ENCODE assay signal across 12 cellular contexts in genomic region chr20:23257106-23257761, GRCh38.
A peak's percentile ranks its signal among the peaks of the same experiment; 100 is the strongest.
DNase-seq lines count a peak whose midpoint lies in the region; ATAC-seq, FAIRE-seq and TF ChIP-seq lines count a peak whose summit lies in the region.
"Had no signal": no experiment of that assay in that cellular context is flagged by ENCODE, and none has a peak within 500 bp of the region (broad histone marks: within the 10 kb centered on the region; RNA-seq: fewer than 3 reads in every experiment).

No MANE protein-coding gene starts in this region.

- no peak for TF ChIP-seq RAD21 in K562 (CRISPR knock-in tag; conservative IDR thresholded peaks at IDR 0.05 in 1 of 2, IDR thresholded peaks at IDR 0.05 in 1 of 2)

- ATAC-seq in K562 = no peak
- ATAC-seq: naive thymus-derived CD4-positive, alpha-beta T cell had no signal

- POLR2A ChIA-PET in K562 (lab: Yijun Ruan, JAX) = interaction anchor here (0.6 kb wide), 1 partner anchor 41 kb away, joined by 4 read pairs; no protein-coding TSS in a partner anchor

- CTCF ChIA-PET in K562 (lab: Yijun Ruan, JAX; ENCODE audit: low intra/inter-chr PET ratio) = no interaction called here

- peak overlapping the region; percentile 74 for H3K27ac Mint-ChIP-seq in HFFc6
- H3K27ac Mint-ChIP-seq: naive thymus-derived CD4-positive, alpha-beta T cell had no signal

- no peak overlapping the region for H3K4me3 ChIP-seq in K562
- H3K4me3 ChIP-seq in spleen = no peak overlapping the region
- H3K4me3 ChIP-seq: HAP-1 had no signal

- no peaks in the 10 kb centered on the region for H3K9me1 ChIP-seq in K562 (ENCODE audit: control insufficient read depth, insufficient read depth, low read length)

- H3K36me3 Mint-ChIP-seq in HFFc6 (ENCODE audit: low read depth) = no peaks in the 10 kb centered on the region
- H3K36me3 Mint-ChIP-seq: naive thymus-derived CD4-positive, alpha-beta T cell had no signal

- H3K9me3 Mint-ChIP-seq in HFFc6 = no peaks in the 10 kb centered on the region
- H3K9me3 Mint-ChIP-seq: naive thymus-derived CD4-positive, alpha-beta T cell had no signal

- no peak overlapping the region for H3K4me2 ChIP-seq in K562 (ENCODE audit: insufficient read depth, low read length)

- H3K4me1 ChIP-seq in K562 (replicated peaks in 1 of 2; ENCODE audit: control insufficient read depth in 2 of 2, insufficient read depth in 2 of 2, low read length in 2 of 2) (no peaks in the 10 kb centered on the region; a peak in 1 of 5 replicates), spleen (peaks cover 0 to 34% (median 21%) of the 10 kb centered on the region in 6 donors)
- H3K4me1 ChIP-seq: HAP-1 had no signal

- H3K79me2 ChIP-seq in K562 (ENCODE audit: control insufficient read depth, insufficient read depth, low read length) = no peaks in the 10 kb centered on the region

- TF ChIP-seq CTCF in HFFc6 (IDR thresholded peaks at IDR 0.05) (no peak), K562 (IDR thresholded peaks at IDR 0.05 in 2 of 3, conservative IDR thresholded peaks at IDR 0.05 in 1 of 3; ENCODE audit: insufficient read depth in 2 of 3, low read depth in 1 of 3, low read length in 3 of 3) (no peak), spleen (IDR thresholded peaks at IDR 0.05 in 8 of 11, conservative IDR thresholded peaks at IDR 0.05 in 3 of 11) (no peak)

- H3K27me3 ChIP-seq in K562 (ENCODE audit: control insufficient read depth in 2 of 2, insufficient read depth in 2 of 2, low read length in 2 of 2) = peaks cover 0 to 20% of the 10 kb centered on the region in 2 experiments; a peak in 3 of 5 replicates
- H3K27me3 ChIP-seq in spleen (replicated peaks in 1 of 7) = peaks cover 0 to 14% (median 0%) of the 10 kb centered on the region in 7 donors

- in situ Hi-C loops in K562 (cut with MboI) (no loop called here), KBM-7 (cut with MboI; ENCODE audit: low pct_unique_long_range_greater_than_20kb, low sequenced_read_pairs) (no loop called here)

- H3K9me3 ChIP-seq in K562 (replicated peaks; ENCODE audit: control insufficient read depth, insufficient read depth, low read depth, low read length) = no peaks in the 10 kb centered on the region
- H3K9me3 ChIP-seq in spleen = no peaks in the 10 kb centered on the region
- H3K9me3 ChIP-seq: HAP-1 had no signal

- H3K27me3 Mint-ChIP-seq in HFFc6 (ENCODE audit: insufficient read depth) = peaks cover 13% of the 10 kb centered on the region

- H3K4me1 Mint-ChIP-seq in HFFc6 (ENCODE audit: low read depth) = peaks cover 47% of the 10 kb centered on the region

- 11% methylated on average over 6 of the region's 12 CpGs for WGBS in K562 (ENCODE audit: insufficient coverage, low coverage, missing lambda C conversion rate)
- WGBS in spleen, 5 donors = 33 to 52% (median 46%) methylated on average over 11 to 12 of the region's 12 CpGs

- no peak overlapping the region for H3K9ac ChIP-seq in K562 (ENCODE audit: insufficient read depth in 1 of 2, low read depth in 2 of 2, low read length in 2 of 2)

- no peak overlapping the region for H3K27ac ChIP-seq in K562 (ENCODE audit: extremely low read depth, low read depth, low read length)
- peak overlapping the region in 6 of 8 donors; percentile 4 to 76 (median 58) for H3K27ac ChIP-seq in spleen

- DNase-seq in HFFc6 (no peak), K562 (ENCODE audit: extremely low read depth in 1 of 4, low spot score in 3 of 4) (no peak), iris pigment epithelial cell (ENCODE audit: low read depth) (peak; percentile 76), spleen (no peak), NCI-H2171 (lab: John Stamatoyannopoulos, UW) (no peak), DMS53 treated with DMSO at 0.1 percent for 48 hours (lab: John Stamatoyannopoulos, UW; ENCODE audit: unreplicated experiment) (no peak), KBM-7 (no peak), NCI-H2029 (lab: John Stamatoyannopoulos, UW) (no peak)
- DNase-seq: naive thymus-derived CD4-positive, alpha-beta T cell had no signal

- TF ChIP-seq EP300 in K562 (IDR thresholded peaks at IDR 0.05; ENCODE audit: low read length) = no peak

- H3K4me3 Mint-ChIP-seq in HFFc6 = peak overlapping the region; percentile 34; the same call in 1 of the 2 replicates
- H3K4me3 Mint-ChIP-seq: naive thymus-derived CD4-positive, alpha-beta T cell had no signal

- intact Hi-C loops in K562 (cut with micrococcal nuclease) = no loop called here
- intact Hi-C loops in spleen (cut with DNase I; ENCODE audit: low total_unique reads) = no loop called here

- no TSS peak for BruUV-seq in K562 (replicated peaks; lab: Mats Ljungman, UMichigan)

- H2AFZ ChIP-seq in K562 (ENCODE audit: low read depth, low read length) = no peak overlapping the region

- H3K36me3 ChIP-seq in K562 (ENCODE audit: control insufficient read depth, insufficient read depth, low read length) (no peaks in the 10 kb centered on the region), spleen (no peaks in the 10 kb centered on the region)
- H3K36me3 ChIP-seq: HAP-1 had no signal

- no peak for TF ChIP-seq POLR2A in K562 (conservative IDR thresholded peaks at IDR 0.05)
- no peak for TF ChIP-seq POLR2A in spleen (IDR thresholded peaks at IDR 0.05)

- 0 out of 2 replicates have a peak, but pooled peaks cover 3% of the 10 kb centered on the region for H4K20me1 ChIP-seq in K562 (replicated peaks; ENCODE audit: control insufficient read depth, insufficient read depth, low read length)

- FAIRE-seq in K562 (lab: Jason Lieb, UNC) = no peak
- FAIRE-seq: endometrium, GM19239 had no signal

TF ChIP-seq in K562, 482 proteins besides CTCF, POLR2A, EP300 and RAD21 (continues in another document):
- TF ChIP-seq KHSRP (IDR thresholded peaks at IDR 0.05) (no peak), CHD2 (IDR thresholded peaks at IDR 0.05; ENCODE audit: low read depth, low read length) (no peak), PKNOX1 (IDR thresholded peaks at IDR 0.05) (peak; percentile 40), C11orf30 (IDR thresholded peaks at IDR 0.05; ENCODE audit: low read depth) (peak; percentile 59; the same call in 1 of the 2 replicates), NELFE (IDR thresholded peaks at IDR 0.05; ENCODE audit: insufficient read depth, insufficient read length) (no peak), POLR2B (IDR thresholded peaks at IDR 0.05; ENCODE audit: low read depth, partially characterized antibody) (no peak), ZNF77 (CRISPR knock-in tag; IDR thresholded peaks at IDR 0.05) (no peak), HES1 (IDR thresholded peaks at IDR 0.05; ENCODE audit: low read depth) (no peak), TRIM28 (IDR thresholded peaks at IDR 0.05) (no peak), ELK3 (CRISPR knock-in tag; IDR thresholded peaks at IDR 0.05) (no peak)
- TF ChIP-seq, protein P1, sequence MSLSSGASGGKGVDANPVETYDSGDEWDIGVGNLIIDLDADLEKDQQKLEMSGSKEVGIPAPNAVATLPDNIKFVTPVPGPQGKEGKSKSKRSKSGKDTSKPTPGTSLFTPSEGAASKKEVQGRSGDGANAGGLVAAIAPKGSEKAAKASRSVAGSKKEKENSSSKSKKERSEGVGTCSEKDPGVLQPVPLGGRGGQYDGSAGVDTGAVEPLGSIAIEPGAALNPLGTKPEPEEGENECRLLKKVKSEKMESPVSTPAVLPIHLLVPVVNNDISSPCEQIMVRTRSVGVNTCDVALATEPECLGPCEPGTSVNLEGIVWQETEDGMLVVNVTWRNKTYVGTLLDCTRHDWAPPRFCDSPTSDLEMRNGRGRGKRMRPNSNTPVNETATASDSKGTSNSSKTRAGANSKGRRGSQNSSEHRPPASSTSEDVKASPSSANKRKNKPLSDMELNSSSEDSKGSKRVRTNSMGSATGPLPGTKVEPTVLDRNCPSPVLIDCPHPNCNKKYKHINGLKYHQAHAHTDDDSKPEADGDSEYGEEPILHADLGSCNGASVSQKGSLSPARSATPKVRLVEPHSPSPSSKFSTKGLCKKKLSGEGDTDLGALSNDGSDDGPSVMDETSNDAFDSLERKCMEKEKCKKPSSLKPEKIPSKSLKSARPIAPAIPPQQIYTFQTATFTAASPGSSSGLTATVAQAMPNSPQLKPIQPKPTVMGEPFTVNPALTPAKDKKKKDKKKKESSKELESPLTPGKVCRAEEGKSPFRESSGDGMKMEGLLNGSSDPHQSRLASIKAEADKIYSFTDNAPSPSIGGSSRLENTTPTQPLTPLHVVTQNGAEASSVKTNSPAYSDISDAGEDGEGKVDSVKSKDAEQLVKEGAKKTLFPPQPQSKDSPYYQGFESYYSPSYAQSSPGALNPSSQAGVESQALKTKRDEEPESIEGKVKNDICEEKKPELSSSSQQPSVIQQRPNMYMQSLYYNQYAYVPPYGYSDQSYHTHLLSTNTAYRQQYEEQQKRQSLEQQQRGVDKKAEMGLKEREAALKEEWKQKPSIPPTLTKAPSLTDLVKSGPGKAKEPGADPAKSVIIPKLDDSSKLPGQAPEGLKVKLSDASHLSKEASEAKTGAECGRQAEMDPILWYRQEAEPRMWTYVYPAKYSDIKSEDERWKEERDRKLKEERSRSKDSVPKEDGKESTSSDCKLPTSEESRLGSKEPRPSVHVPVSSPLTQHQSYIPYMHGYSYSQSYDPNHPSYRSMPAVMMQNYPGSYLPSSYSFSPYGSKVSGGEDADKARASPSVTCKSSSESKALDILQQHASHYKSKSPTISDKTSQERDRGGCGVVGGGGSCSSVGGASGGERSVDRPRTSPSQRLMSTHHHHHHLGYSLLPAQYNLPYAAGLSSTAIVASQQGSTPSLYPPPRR (CRISPR knock-in tag; IDR thresholded peaks at IDR 0.05; ENCODE audit: borderline replicate concordance) = no peak
